ENCODE assay signal across 13 cellular contexts in the genomic region with DNA sequence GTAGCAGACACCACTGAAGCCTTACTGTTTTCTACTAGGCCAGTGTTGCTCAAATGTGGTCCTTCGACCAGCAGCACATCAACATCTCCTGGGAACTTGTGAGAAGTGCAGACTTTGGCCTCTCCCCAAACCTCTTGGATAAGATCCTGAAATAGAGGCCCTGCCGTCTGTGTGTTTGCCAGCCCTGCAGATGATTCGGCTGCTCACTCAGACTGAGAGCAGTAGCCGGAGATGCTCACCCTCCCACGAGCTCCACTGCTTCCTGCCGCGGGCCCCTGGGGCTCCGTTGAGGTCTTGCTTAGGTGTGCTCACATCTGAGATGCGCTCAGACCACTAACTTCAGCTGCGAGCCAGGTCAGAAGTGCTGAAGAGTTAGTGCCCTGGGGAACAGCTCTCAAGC.
DNase-seq lines count a peak whose midpoint lies in the region; ATAC-seq, FAIRE-seq and TF ChIP-seq lines count a peak whose summit lies in the region.
"Had no signal": no experiment of that assay in that cellular context is flagged by ENCODE, and none has a peak within 500 bp of the region (broad histone marks: within the 10 kb centered on the region; RNA-seq: fewer than 3 reads in every experiment).

No MANE protein-coding gene starts in this region.

- H3K9me3 ChIP-seq in smooth muscle cell (replicated peaks; ENCODE audit: low read depth), result no peaks in the 10 kb centered on the region

- H3K27me3 ChIP-seq in smooth muscle cell (ENCODE audit: low read depth), result peaks cover under 1% of the 10 kb centered on the region

- H3K4me1 ChIP-seq in smooth muscle cell (ENCODE audit: low read depth), result no peaks in the 10 kb centered on the region

- WGBS in smooth muscle cell (ENCODE audit: low lambda C conversion rate), result 66% methylated on average over 10 of the region's 10 CpGs

- in situ Hi-C loops in GM13977 (cut with MboI; ENCODE audit: low pct_unique_long_range_greater_than_20kb, low sequenced_read_pairs, unreplicated experiment), result no loop called here

- H3K4me2 ChIP-seq in smooth muscle cell, result peak overlapping the region; percentile 17

- peak; percentile 12 for DNase-seq in GM13977 (ENCODE audit: low spot score)
- peak; percentile 83 for DNase-seq in fibroblast of the aortic adventitia (ENCODE audit: low read depth)
- no peak for DNase-seq in smooth muscle cell (lab: John Stamatoyannopoulos, UW; ENCODE audit: unreplicated experiment)
- DNase-seq in stimulated activated CD4-positive, alpha-beta T cell treated with anti-CD3 and anti-CD28 coated beads, Interleukin-4, amount 100 ng/mL, for 1 hour, result no peak
- DNase-seq in SW 1271 (lab: John Stamatoyannopoulos, UW), result no peak
- no peak for DNase-seq in GM19239 (ENCODE audit: insufficient read length, low spot score)
- DNase-seq in activated CD4-positive, alpha-beta T cell treated with anti-CD3 and anti-CD28 coated beads, Interleukin-2, amount 50 U/mL, for 1 hour, result no peak
- DNase-seq: activated effector memory CD4-positive, alpha-beta T cell treated with anti-CD3 and anti-CD28 coated beads, Interleukin-2, amount 50 U/mL, for 16 hours; DMS79; SHP77 had no signal

- no peaks in the 10 kb centered on the region for H3K79me2 ChIP-seq in smooth muscle cell (ENCODE audit: low read depth)

- H3K4me3 ChIP-seq in fibroblast of the aortic adventitia (ENCODE audit: low read depth, low read length), result no peak overlapping the region
- no peak overlapping the region for H3K4me3 ChIP-seq in smooth muscle cell
- H3K4me3 ChIP-seq: mucosa of descending colon had no signal

- no peaks in the 10 kb centered on the region for H4K20me1 ChIP-seq in smooth muscle cell (ENCODE audit: low read depth)

- H2AFZ ChIP-seq in smooth muscle cell (ENCODE audit: low read depth), result peak overlapping the region; percentile 66

- H3K9ac ChIP-seq in smooth muscle cell (ENCODE audit: low read depth), result no peak overlapping the region

- no peak overlapping the region for H3K27ac ChIP-seq in smooth muscle cell (ENCODE audit: low read depth)

- H3K36me3 ChIP-seq in smooth muscle cell (ENCODE audit: low read depth), result no peaks in the 10 kb centered on the region

- H3F3A ChIP-seq in smooth muscle cell (ENCODE audit: low read depth), result no peaks in the 10 kb centered on the region

- ATAC-seq in HG03280 (IDR thresholded peaks at IDR 0.05; ENCODE audit: unreplicated experiment), result peak; percentile 74
- ATAC-seq: activated CD4-positive, CD25-positive, alpha-beta regulatory T cell treated with anti-CD3 and anti-CD28 coated beads, Interleukin-2, amount 50 U/mL, for 24 hours; mucosa of descending colon had no signal

- TF ChIP-seq CTCF in GM13977 (IDR thresholded peaks at IDR 0.05; ENCODE audit: extremely low read depth, insufficient read depth, missing control alignments), result no peak
- TF ChIP-seq CTCF in fibroblast of the aortic adventitia (IDR thresholded peaks at IDR 0.05; ENCODE audit: insufficient read depth, low read length), result no peak
- no peak for TF ChIP-seq CTCF in smooth muscle cell (IDR thresholded peaks at IDR 0.05; ENCODE audit: borderline replicate concordance, insufficient read depth, poor library complexity, severe bottlenecking)

- no peak for FAIRE-seq in GM19239 (lab: Jason Lieb, UNC)

Comparison
In these comparisons a context has a peak if more than half of its experiments do, and no peak if none do; other contexts are left out.
1. DNase-seq: peak in GM13977 (single experiment) and fibroblast of the aortic adventitia (single experiment); none in smooth muscle cell (single experiment), stimulated activated CD4-positive, alpha-beta T cell treated with anti-CD3 and anti-CD28 coated beads, Interleukin-4, amount 100 ng/mL, for 1 hour (single experiment), SW 1271 (0 of 2), GM19239 (single experiment) and activated CD4-positive, alpha-beta T cell treated with anti-CD3 and anti-CD28 coated beads, Interleukin-2, amount 50 U/mL, for 1 hour (single experiment).